In the genomic region with DNA sequence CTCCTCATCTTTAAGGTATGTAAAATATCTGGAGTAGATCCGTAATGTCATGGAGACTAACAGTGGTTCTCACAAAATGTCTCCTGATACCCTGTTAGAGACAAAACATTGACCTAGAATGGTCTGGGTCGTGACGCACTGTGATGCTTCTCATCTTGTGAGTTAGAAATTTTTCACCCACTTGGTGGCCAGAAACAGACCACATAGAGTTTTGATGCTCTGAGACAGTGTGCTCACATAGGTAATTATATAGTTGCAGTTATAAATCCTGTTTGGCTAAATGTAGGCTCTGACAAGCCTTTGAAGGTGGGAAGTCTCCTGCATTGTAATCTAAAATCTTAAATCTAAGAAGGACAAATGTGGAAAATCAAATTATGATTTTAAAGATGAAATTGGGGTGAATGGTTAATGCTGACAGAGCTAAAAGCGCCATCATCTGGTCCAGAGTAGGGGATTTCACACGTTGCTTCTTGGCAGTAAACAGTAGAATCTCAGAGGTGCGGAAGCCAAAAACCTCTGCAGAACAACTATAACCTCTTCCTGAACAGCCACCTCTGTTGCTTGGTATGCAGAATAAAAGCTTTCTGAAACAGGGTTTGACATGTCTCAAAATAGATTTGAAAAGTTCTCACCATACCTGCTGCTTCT, we compare ENCODE assay signal across 13 cellular contexts. TPM values are rescaled to one million over a fixed set of nuclear protein-coding genes. Genes with fewer than 3 reads are reported as not detected.
A peak's percentile ranks its signal among the peaks of the same experiment; 100 is the strongest.
DNase-seq lines count a peak whose midpoint lies in the region; ATAC-seq, FAIRE-seq and TF ChIP-seq lines count a peak whose summit lies in the region.
"Had no signal": no experiment of that assay in that cellular context is flagged by ENCODE, and none has a peak within 500 bp of the region (broad histone marks: within the 10 kb centered on the region; RNA-seq: fewer than 3 reads in every experiment).

No MANE protein-coding gene starts in this region.

- FAIRE-seq in RCC 7860 (lab: Jason Lieb, UNC), result no peak
- FAIRE-seq: H1, kidney had no signal

- ATAC-seq in activated CD8-positive, alpha-beta T cell treated with anti-CD3 and anti-CD28 coated beads for 36 hours, result peak; percentile 82
- ATAC-seq in effector memory CD8-positive, alpha-beta T cell (replicated peaks), result peak; percentile 81
- ATAC-seq in HG02571 (IDR thresholded peaks at IDR 0.05; ENCODE audit: unreplicated experiment), result no peak

- CTCF ChIA-PET in activated CD8-positive, alpha-beta T cell treated with anti-CD3 and anti-CD28 coated beads for 36 hours (lab: Charles Lee), result interaction anchor here (0.7 to 3.9 kb wide), 15 partner anchors 9 to 318 kb away, joined by 3 to 21 read pairs (median 4); no protein-coding TSS in a partner anchor

- peaks cover 49% of the 10 kb centered on the region for H3K36me3 Mint-ChIP-seq in activated CD8-positive, alpha-beta T cell treated with anti-CD3 and anti-CD28 coated beads for 36 hours (ENCODE audit: low read depth)
- peaks cover 21% of the 10 kb centered on the region for H3K36me3 Mint-ChIP-seq in effector memory CD8-positive, alpha-beta T cell (ENCODE audit: insufficient read depth)

- peaks cover 64% of the 10 kb centered on the region for H3K4me1 Mint-ChIP-seq in activated CD8-positive, alpha-beta T cell treated with anti-CD3 and anti-CD28 coated beads for 36 hours (ENCODE audit: low read depth)
- peaks cover 42 to 53% of the 10 kb centered on the region in 2 donors for H3K4me1 Mint-ChIP-seq in effector memory CD8-positive, alpha-beta T cell (ENCODE audit: low read depth in 2 of 2)

- peak overlapping the region; percentile 81 for H3K27ac Mint-ChIP-seq in activated CD8-positive, alpha-beta T cell treated with anti-CD3 and anti-CD28 coated beads for 36 hours
- H3K27ac Mint-ChIP-seq in effector memory CD8-positive, alpha-beta T cell, result peak overlapping the region; percentile 82 to 97

- peak; percentile 83 for DNase-seq in activated CD8-positive, alpha-beta T cell treated with anti-CD3 and anti-CD28 coated beads for 36 hours
- peak; percentile 58 to 65 (median 65) for DNase-seq in effector memory CD8-positive, alpha-beta T cell
- DNase-seq in pons (ENCODE audit: low spot score) (no peak), substantia nigra (lab: John Stamatoyannopoulos, UW) (no peak), RCC 7860 (ENCODE audit: low spot score) (no peak)
- DNase-seq: AML-193, kidney had no signal

- intact Hi-C loops in activated CD8-positive, alpha-beta T cell treated with anti-CD3 and anti-CD28 coated beads for 36 hours (cut with micrococcal nuclease), result loop anchor here (5.0 kb wide), 1 partner anchor 51 kb away; no protein-coding TSS in a partner anchor

- H3K27ac ChIP-seq in 22Rv1 (peak overlapping the region; percentile 37), KOPT-K1 (ENCODE audit: low read depth, low read length, poor library complexity, severe bottlenecking) (peak overlapping the region; percentile 62), substantia nigra (ENCODE audit: low read depth, low read length, poor library complexity, severe bottlenecking) (no peak overlapping the region)
- H3K27ac ChIP-seq: HL-60, prostate gland had no signal

- no peaks in the 10 kb centered on the region for H3K9me3 Mint-ChIP-seq in activated CD8-positive, alpha-beta T cell treated with anti-CD3 and anti-CD28 coated beads for 36 hours
- H3K9me3 Mint-ChIP-seq in effector memory CD8-positive, alpha-beta T cell, result no peaks in the 10 kb centered on the region

- peaks cover 9% of the 10 kb centered on the region for H3K9me3 ChIP-seq in KOPT-K1 (ENCODE audit: insufficient read depth, low read length, poor library complexity, severe bottlenecking)
- H3K9me3 ChIP-seq: prostate gland had no signal

- POLR2A ChIA-PET in activated CD8-positive, alpha-beta T cell treated with anti-CD3 and anti-CD28 coated beads for 36 hours (lab: Charles Lee), result interaction anchor here (0.7 to 6.7 kb wide), 9 partner anchors 12 to 268 kb away, joined by 3 to 57 read pairs (median 3); a partner anchor contains a TSS

- H3K27me3 Mint-ChIP-seq in activated CD8-positive, alpha-beta T cell treated with anti-CD3 and anti-CD28 coated beads for 36 hours, result no peaks in the 10 kb centered on the region
- no peaks in the 10 kb centered on the region for H3K27me3 Mint-ChIP-seq in effector memory CD8-positive, alpha-beta T cell

- peak overlapping the region; percentile 14 for H3K4me3 Mint-ChIP-seq in activated CD8-positive, alpha-beta T cell treated with anti-CD3 and anti-CD28 coated beads for 36 hours
- peak overlapping the region; percentile 42 to 59 for H3K4me3 Mint-ChIP-seq in effector memory CD8-positive, alpha-beta T cell

- peaks cover 36% of the 10 kb centered on the region for H3K36me3 ChIP-seq in KOPT-K1 (ENCODE audit: insufficient read depth, low read length)
- H3K36me3 ChIP-seq: prostate gland had no signal

- TF ChIP-seq CTCF in 22Rv1 (IDR thresholded peaks at IDR 0.05), result no peak
- no peak for TF ChIP-seq CTCF in activated CD8-positive, alpha-beta T cell treated with anti-CD3 and anti-CD28 coated beads for 36 hours (IDR thresholded peaks at IDR 0.05)

RNA-seq across cellular contexts. Expression of a gene that starts 17.0 kb away (rescaled TPM):
- total RNA-seq in activated CD8-positive, alpha-beta T cell treated with anti-CD3 and anti-CD28 coated beads for 36 hours, result 10 to 100 TPM; 31.5 to 32.2 TPM

RNA-seq across cellular contexts. Expression of a gene that starts 17.1 kb away (rescaled TPM):
- 10 to 100 TPM; 16.8 TPM for total RNA-seq in activated CD8-positive, alpha-beta T cell treated with anti-CD3 and anti-CD28 coated beads for 36 hours

Comparison
In these comparisons a context has a peak if more than half of its experiments do, and no peak if none do; other contexts are left out.
1. DNase-seq: peak in activated CD8-positive, alpha-beta T cell treated with anti-CD3 and anti-CD28 coated beads for 36 hours (single experiment) and effector memory CD8-positive, alpha-beta T cell (3 of 3); none in pons (single experiment), substantia nigra (0 of 49) and RCC 7860 (single experiment).